ENCODE assay signal across 15 cellular contexts in the genomic region with DNA sequence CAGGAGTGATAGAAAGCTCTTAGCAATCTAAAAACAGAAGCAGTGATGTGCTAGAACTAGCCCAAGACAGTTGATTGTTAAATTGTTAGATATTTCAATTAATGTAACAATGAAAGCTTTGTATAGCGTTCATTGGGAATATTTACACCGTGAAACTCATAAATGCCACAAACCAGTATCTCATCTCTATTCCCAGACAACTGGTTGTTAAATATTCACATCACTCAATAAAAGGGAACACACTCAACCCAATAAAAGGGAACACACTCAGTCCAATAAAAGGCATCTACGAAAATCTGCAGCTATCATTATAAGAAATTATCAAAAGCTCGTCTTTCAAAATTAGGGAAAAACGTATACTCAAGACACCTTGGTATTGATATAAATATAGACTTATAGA.
DNase-seq lines count a peak whose midpoint lies in the region; TF ChIP-seq lines count a peak whose summit lies in the region.
"Had no signal": no experiment of that assay in that cellular context is flagged by ENCODE, and none has a peak within 500 bp of the region (broad histone marks: within the 10 kb centered on the region; RNA-seq: fewer than 3 reads in every experiment).

No MANE protein-coding gene starts in this region.

- no peak overlapping the region for H3K4me3 ChIP-seq in LNCaP clone FGC (ENCODE audit: low read depth, low read length)
- H3K4me3 ChIP-seq in neural progenitor cell = no peak overlapping the region
- H3K4me3 ChIP-seq: A549; BLaER1 treated with 17β-estradiol and CSF1 and Interleukin-3, amounts not matched to agents 10 nM and 100 nM had no signal

- no peak for TF ChIP-seq CTCF in LNCaP clone FGC (IDR thresholded peaks at IDR 0.05; ENCODE audit: control insufficient read depth, extremely low read depth, insufficient read depth)
- TF ChIP-seq CTCF in neural progenitor cell (IDR thresholded peaks at IDR 0.05) = no peak

- H3K9me3 ChIP-seq in neural progenitor cell (ENCODE audit: low read depth) = peaks cover 4% of the 10 kb centered on the region
- H3K9me3 ChIP-seq: A549 had no signal

- H3K9me3 Mint-ChIP-seq in neural progenitor cell = no peaks in the 10 kb centered on the region

- H3K27me3 ChIP-seq in neural progenitor cell = no peaks in the 10 kb centered on the region
- H3K27me3 ChIP-seq: BLaER1 treated with 17β-estradiol and CSF1 and Interleukin-3, amounts not matched to agents 10 nM and 100 nM had no signal

- no peak overlapping the region for H2AFZ ChIP-seq in neural progenitor cell (replicated peaks)

- H3K36me3 Mint-ChIP-seq in neural progenitor cell = no peaks in the 10 kb centered on the region
- H3K36me3 Mint-ChIP-seq: CD8-positive, alpha-beta T cell had no signal

- no peaks in the 10 kb centered on the region for H3K4me1 Mint-ChIP-seq in neural progenitor cell
- H3K4me1 Mint-ChIP-seq: B cell had no signal

- no peaks in the 10 kb centered on the region for H3K4me1 ChIP-seq in neural progenitor cell
- H3K4me1 ChIP-seq: A549 had no signal

- peaks cover under 1% of the 10 kb centered on the region for H3K27me3 Mint-ChIP-seq in neural progenitor cell (ENCODE audit: insufficient read depth, low read depth)
- H3K27me3 Mint-ChIP-seq: B cell; CD4-positive, alpha-beta T cell had no signal

- no peak overlapping the region for H3K9ac ChIP-seq in neural progenitor cell
- H3K9ac ChIP-seq: BLaER1 treated with 17β-estradiol and CSF1 and Interleukin-3, amounts not matched to agents 10 nM and 100 nM had no signal

- H3K27ac Mint-ChIP-seq in neural progenitor cell = no peak overlapping the region
- H3K27ac Mint-ChIP-seq: B cell; CD4-positive, alpha-beta T cell; CD8-positive, alpha-beta T cell had no signal

- no peak overlapping the region for H3K4me3 Mint-ChIP-seq in neural progenitor cell
- H3K4me3 Mint-ChIP-seq: B cell; CD4-positive, alpha-beta T cell; CD8-positive, alpha-beta T cell had no signal

- no peak overlapping the region for H3K27ac ChIP-seq in neural progenitor cell
- H3K27ac ChIP-seq: A549; BLaER1 treated with 17β-estradiol and CSF1 and Interleukin-3, amounts not matched to agents 10 nM and 100 nM; C4-2B had no signal

- H3K36me3 ChIP-seq in neural progenitor cell = no peaks in the 10 kb centered on the region
- H3K36me3 ChIP-seq: BLaER1 treated with 17β-estradiol and CSF1 and Interleukin-3, amounts not matched to agents 10 nM and 100 nM had no signal

- H3K4me2 ChIP-seq in neural progenitor cell = no peak overlapping the region
- H3K4me2 ChIP-seq: A549; BLaER1 treated with 17β-estradiol and CSF1 and Interleukin-3, amounts not matched to agents 10 nM and 100 nM had no signal

- no peaks in the 10 kb centered on the region for H4K20me1 ChIP-seq in neural progenitor cell (ENCODE audit: low read depth)
- H4K20me1 ChIP-seq: BLaER1 treated with 17β-estradiol and CSF1 and Interleukin-3, amounts not matched to agents 10 nM and 100 nM had no signal

- no peaks in the 10 kb centered on the region for H3F3A ChIP-seq in neural progenitor cell (ENCODE audit: low read depth)

- DNase-seq in LNCaP clone FGC (ENCODE audit: low read depth) = peak; percentile 83
- peak; percentile 2 for DNase-seq in foreskin melanocyte
- no peak for DNase-seq in SHP77 treated with DMSO at 0.1 percent for 48 hours (lab: John Stamatoyannopoulos, UW)
- DNase-seq in neural progenitor cell (ENCODE audit: low spot score) = no peak
- DNase-seq in DMS114 treated with DMSO at 0.1 percent for 48 hours (lab: John Stamatoyannopoulos, UW; ENCODE audit: unreplicated experiment) = no peak
- DNase-seq: AML-193; CD4-positive, alpha-beta T cell; CD8-positive, alpha-beta T cell; DMS 273 treated with DMSO at 0.1 percent for 48 hours; DMS79 treated with DMSO at 0.1 percent for 48 hours; GF-D8 had no signal

- no peaks in the 10 kb centered on the region for H3K79me2 ChIP-seq in neural progenitor cell (ENCODE audit: low read depth)

Comparison
In these comparisons a context has a peak if more than half of its experiments do, and no peak if none do; other contexts are left out.
1. DNase-seq: peak in LNCaP clone FGC (single experiment) and foreskin melanocyte (single experiment); none in SHP77 treated with DMSO at 0.1 percent for 48 hours (single experiment), neural progenitor cell (single experiment) and DMS114 treated with DMSO at 0.1 percent for 48 hours (single experiment).